14 cellular contexts compared by ENCODE assay signal in the genomic region with DNA sequence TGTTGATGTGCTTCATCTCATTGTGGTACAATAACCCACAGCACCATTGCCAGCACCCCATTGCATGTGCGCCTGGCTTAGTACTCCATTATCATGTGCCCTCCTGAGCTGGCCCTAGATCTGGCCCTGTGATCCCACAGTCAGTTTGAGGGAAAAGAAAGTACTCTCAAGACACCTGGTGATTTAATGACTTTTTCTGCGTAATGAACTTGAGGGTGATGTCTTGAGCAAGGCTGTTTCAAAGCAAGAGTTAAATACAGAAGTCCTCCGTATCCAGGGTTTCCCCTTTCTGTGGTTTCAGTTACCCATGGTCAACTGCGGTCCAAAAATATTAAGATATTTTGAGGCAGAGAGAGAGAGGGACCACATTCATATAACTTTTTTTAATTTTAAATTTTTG. TPM values are rescaled to one million over a fixed set of nuclear protein-coding genes. Genes with fewer than 3 reads are reported as not detected.
DNase-seq lines count a peak whose midpoint lies in the region; ATAC-seq, FAIRE-seq and TF ChIP-seq lines count a peak whose summit lies in the region.
"Had no signal": no experiment of that assay in that cellular context is flagged by ENCODE, and none has a peak within 500 bp of the region (broad histone marks: within the 10 kb centered on the region; RNA-seq: fewer than 3 reads in every experiment).

No MANE protein-coding gene starts in this region.

- TF ChIP-seq POLR2A in K562 (conservative IDR thresholded peaks at IDR 0.05): no peak

- no peak overlapping the region for H3K4me2 ChIP-seq in K562 (ENCODE audit: insufficient read depth, low read length)

- no peaks in the 10 kb centered on the region for H3K4me1 ChIP-seq in K562 (replicated peaks in 1 of 2; ENCODE audit: control insufficient read depth in 2 of 2, insufficient read depth in 2 of 2, low read length in 2 of 2)
- H3K4me1 ChIP-seq in mucosa of descending colon (ENCODE audit: low read depth): no peaks in the 10 kb centered on the region

- no peak for TF ChIP-seq RAD21 in K562 (CRISPR knock-in tag; conservative IDR thresholded peaks at IDR 0.05 in 1 of 2, IDR thresholded peaks at IDR 0.05 in 1 of 2)

- intact Hi-C loops in K562 (cut with micrococcal nuclease): no loop called here
- intact Hi-C loops in mucosa of descending colon (cut with DNase I, micrococcal nuclease): no loop called here

- H4K20me1 ChIP-seq in K562 (replicated peaks; ENCODE audit: control insufficient read depth, insufficient read depth, low read length): no peaks in the 10 kb centered on the region

- H3K27ac ChIP-seq in K562 (ENCODE audit: extremely low read depth, low read depth, low read length): no peak overlapping the region; the same call in 2 of the 3 replicates

- no peaks in the 10 kb centered on the region for H3K79me2 ChIP-seq in K562 (ENCODE audit: control insufficient read depth, insufficient read depth, low read length)

- H3K9me3 ChIP-seq in K562 (replicated peaks; ENCODE audit: control insufficient read depth, insufficient read depth, low read depth, low read length) (no peaks in the 10 kb centered on the region), mucosa of descending colon (no peaks in the 10 kb centered on the region)

- TF ChIP-seq CTCF in K562 (IDR thresholded peaks at IDR 0.05 in 2 of 3, conservative IDR thresholded peaks at IDR 0.05 in 1 of 3; ENCODE audit: insufficient read depth in 2 of 3, low read depth in 1 of 3, low read length in 3 of 3) (no peak), mucosa of descending colon (IDR thresholded peaks at IDR 0.05) (no peak)

- DNase-seq in GM18507 (ENCODE audit: extremely low spot score, insufficient read length, low read depth) (no peak), K562 (ENCODE audit: extremely low read depth in 1 of 4, low spot score in 3 of 4) (peak in 1 of 4 experiments; percentile 5), H7 (no peak), mucosa of descending colon (no peak), hippocampal formation (lab: John Stamatoyannopoulos, UW) (no peak), cerebellar nuclear complex (lab: John Stamatoyannopoulos, UW) (no peak)
- DNase-seq: activated CD4-positive, alpha-beta T cell treated with anti-CD3 and anti-CD28 coated beads for 48 hours; CD4-positive, alpha-beta T cell; KBM-7; left colon; occipital lobe had no signal

- POLR2A ChIA-PET in K562 (lab: Yijun Ruan, JAX): interaction anchor here (0.6 to 1.9 kb wide), 6 partner anchors 10 to 36 kb away, joined by 3 to 4 read pairs (median 3); no protein-coding TSS in a partner anchor

- CTCF ChIA-PET in K562 (lab: Yijun Ruan, JAX; ENCODE audit: low intra/inter-chr PET ratio): no interaction called here

- no peaks in the 10 kb centered on the region for H3K9me1 ChIP-seq in K562 (ENCODE audit: control insufficient read depth, insufficient read depth, low read length)

- no TSS peak for BruUV-seq in K562 (replicated peaks; lab: Mats Ljungman, UMichigan)

- peaks cover 31 to 34% of the 10 kb centered on the region in 2 experiments for H3K27me3 ChIP-seq in K562 (ENCODE audit: control insufficient read depth in 2 of 2, insufficient read depth in 2 of 2, low read length in 2 of 2)
- H3K27me3 ChIP-seq in H7 (ENCODE audit: control insufficient read depth, insufficient read depth, low read length): no peaks in the 10 kb centered on the region

- in situ Hi-C loops in K562 (cut with MboI): no loop called here

- WGBS in K562 (ENCODE audit: insufficient coverage, low coverage, missing lambda C conversion rate): 2% methylated on average over 4 of the region's 4 CpGs

- FAIRE-seq in GM18507 (lab: Jason Lieb, UNC) (peak; percentile 93), K562 (lab: Jason Lieb, UNC) (no peak)

- ATAC-seq in GM21825 (IDR thresholded peaks at IDR 0.05; ENCODE audit: unreplicated experiment) (peak; percentile 54), HG03460 (IDR thresholded peaks at IDR 0.05; ENCODE audit: unreplicated experiment) (peak; percentile 52), K562 (no peak), mucosa of descending colon (no peak)
- ATAC-seq: left colon had no signal

- no peak for TF ChIP-seq EP300 in K562 (IDR thresholded peaks at IDR 0.05; ENCODE audit: low read length)

- H3K4me3 ChIP-seq in K562 (no peak overlapping the region), H7 (ENCODE audit: insufficient read depth, low read depth, low read length) (no peak overlapping the region), mucosa of descending colon (no peak overlapping the region)

- H3K9ac ChIP-seq in K562 (ENCODE audit: insufficient read depth in 1 of 2, low read depth in 2 of 2, low read length in 2 of 2): no peak overlapping the region

- H3K36me3 ChIP-seq in K562 (ENCODE audit: control insufficient read depth, insufficient read depth, low read length) (no peaks in the 10 kb centered on the region), H7 (replicated peaks; ENCODE audit: control insufficient read depth, insufficient read depth, low read length) (no peaks in the 10 kb centered on the region), mucosa of descending colon (ENCODE audit: low read depth) (no peaks in the 10 kb centered on the region)

- no peak overlapping the region for H2AFZ ChIP-seq in K562 (ENCODE audit: low read depth, low read length)

TF ChIP-seq in K562, 482 proteins besides CTCF, POLR2A, EP300 and RAD21:
- TF ChIP-seq CEBPG (CRISPR knock-in tag; IDR thresholded peaks at IDR 0.05) (0 out of 2 replicates have a peak, but pooled peaks have one; percentile 8), CEBPG (tag; conservative IDR thresholded peaks at IDR 0.05 in 1 of 2, IDR thresholded peaks at IDR 0.05 in 1 of 2) (no peak), TEAD4 (IDR thresholded peaks at IDR 0.05; ENCODE audit: low read length) (no peak), TEAD4 (CRISPR knock-in tag; IDR thresholded peaks at IDR 0.05; ENCODE audit: borderline replicate concordance) (no peak)
TF ChIP-seq in K562: peak in this region for 1.

RNA-seq across cellular contexts. Expression of a gene that starts 16.3 kb away (rescaled TPM):
- 0.25 and 0.46 TPM in 2 replicates for total RNA-seq in K562 (2011; cell fraction: chromatin; rRNA removed; ENCODE audit: low replicate concordance)
- total RNA-seq in K562 (2011; cell fraction: nucleolus; rRNA removed): not detected in 2 replicates
- total RNA-seq in K562 (2011; cell fraction: nucleoplasm; rRNA removed): 0.23 and 0.29 TPM in 2 replicates
- not detected in 2 replicates for total RNA-seq in K562 (2014; rRNA removed)
- total RNA-seq in K562 (2014; rRNA removed; fragmentation: Illumina TruSeq; extraction: Trizol): not detected in 2 replicates
- total RNA-seq in K562 (2015; rRNA removed; fragmentation: Illumina TruSeq; extraction: Trizol): 0.04 TPM in 1 of 2 replicates, not detected in the other
- not detected in 2 replicates for total RNA-seq in K562 (2021)
- 0.15 TPM in 1 of 2 replicates, not detected in the other for polyA plus RNA-seq in K562 (2011; rRNA removed)
- 0.12 TPM in 1 of 2 replicates, not detected in the other for polyA plus RNA-seq in K562 (2011; cell fraction: cytosol; rRNA removed)
- polyA plus RNA-seq in K562 (2011; cell fraction: nucleus; rRNA removed): 0.04 and 0.08 TPM in 2 replicates
- polyA plus RNA-seq in K562 (2012): 0.03 TPM in 1 of 2 replicates, not detected in the other
- not detected in 2 replicates for polyA plus RNA-seq in K562 (2014; fragmentation: Illumina TruSeq; extraction: Trizol)
- not detected for polyA plus RNA-seq in K562 (2014; fragmentation: Nextera tagmentation; extraction: Ambion mirVana)
- not detected in 2 replicates for polyA plus RNA-seq in K562 (2014; rRNA removed)
- 0.06 TPM in 1 of 2 replicates, not detected in the other for polyA minus RNA-seq in K562 (2011; rRNA and poly(A)+ RNA removed)
- polyA minus RNA-seq in K562 (2011; cell fraction: cytosol; rRNA and poly(A)+ RNA removed): not detected in 2 replicates
- polyA minus RNA-seq in K562 (2011; cell fraction: nucleus; rRNA and poly(A)+ RNA removed): 0.11 TPM in 1 of 2 replicates, not detected in the other
- total RNA-seq in H7 (2014; rRNA removed; shearing (Covaris generic)): 0.04 and 0.07 TPM in 2 replicates
- not detected for total RNA-seq in mucosa of descending colon
- total RNA-seq: SK-MEL-5 had no signal

RNA-seq across cellular contexts. Expression of a gene that starts 39.7 kb away (rescaled TPM):
- total RNA-seq in K562 (2011; cell fraction: chromatin; rRNA removed; ENCODE audit: low replicate concordance): 26.7 and 57.8 TPM in 2 replicates
- 10.3 and 12.5 TPM in 2 replicates for total RNA-seq in K562 (2011; cell fraction: nucleolus; rRNA removed)
- 20.5 and 26.6 TPM in 2 replicates for total RNA-seq in K562 (2011; cell fraction: nucleoplasm; rRNA removed)
- 18.7 and 20.8 TPM in 2 replicates for total RNA-seq in K562 (2014; rRNA removed)
- 31.0 and 33.7 TPM in 2 replicates for total RNA-seq in K562 (2014; rRNA removed; fragmentation: Illumina TruSeq; extraction: Trizol)
- total RNA-seq in K562 (2015; rRNA removed; fragmentation: Illumina TruSeq; extraction: Trizol): 24.8 and 28.5 TPM in 2 replicates
- 18.7 and 19.8 TPM in 2 replicates for total RNA-seq in K562 (2021)
- 7.4 and 9.5 TPM in 2 replicates for polyA plus RNA-seq in K562 (2011; rRNA removed)
- polyA plus RNA-seq in K562 (2011; cell fraction: cytosol; rRNA removed): 3.9 and 4.1 TPM in 2 replicates
- polyA plus RNA-seq in K562 (2011; cell fraction: nucleus; rRNA removed): 24.3 and 33.3 TPM in 2 replicates
- 11.8 and 29.6 TPM in 2 replicates for polyA plus RNA-seq in K562 (2012)
- 24.9 and 31.6 TPM in 2 replicates for polyA plus RNA-seq in K562 (2014; fragmentation: Illumina TruSeq; extraction: Trizol)
- polyA plus RNA-seq in K562 (2014; fragmentation: Nextera tagmentation; extraction: Ambion mirVana): 10 to 100 TPM; 34.9 to 41.0 TPM
- polyA plus RNA-seq in K562 (2014; rRNA removed): 16.9 and 22.8 TPM in 2 replicates
- polyA minus RNA-seq in K562 (2011; rRNA and poly(A)+ RNA removed): 8.9 and 11.9 TPM in 2 replicates
- 3.7 and 10.5 TPM in 2 replicates for polyA minus RNA-seq in K562 (2011; cell fraction: cytosol; rRNA and poly(A)+ RNA removed)
- polyA minus RNA-seq in K562 (2011; cell fraction: nucleus; rRNA and poly(A)+ RNA removed): 12.1 and 22.1 TPM in 2 replicates
- total RNA-seq in H7 (2014; rRNA removed; shearing (Covaris generic)): 8.4 and 15.6 TPM in 2 replicates
- 10 to 100 TPM; 20.0 to 29.8 (median 27.9) TPM for total RNA-seq in mucosa of descending colon

Comparison
In these comparisons a context has a peak if more than half of its experiments do, and no peak if none do; other contexts are left out.
1. ATAC-seq: peak in GM21825 (single experiment) and HG03460 (single experiment); none in K562 (single experiment) and mucosa of descending colon (single experiment).